22 cellular contexts compared by ENCODE assay signal in the genomic region with DNA sequence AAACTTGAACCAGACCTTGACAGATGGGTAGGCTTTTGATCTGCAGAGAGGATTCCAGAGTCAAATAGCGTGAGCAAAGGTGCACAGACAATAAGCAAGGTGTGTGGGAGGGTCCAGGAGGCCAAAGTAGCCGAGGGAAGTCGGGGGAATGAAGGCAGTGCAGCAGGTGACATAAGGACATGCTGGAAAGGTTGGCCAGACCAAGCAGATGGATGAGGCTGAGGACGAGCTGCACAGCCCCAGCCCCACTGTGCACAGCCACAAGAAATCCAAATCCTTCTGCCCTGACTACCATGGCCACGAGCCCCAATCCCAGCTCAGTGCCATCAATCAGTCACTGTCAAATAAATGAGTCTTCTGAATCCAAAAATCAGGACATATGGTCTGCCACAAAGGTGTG.
"Had no signal": no experiment of that assay in that cellular context is flagged by ENCODE, and none has a peak within 500 bp of the region (broad histone marks: within the 10 kb centered on the region; RNA-seq: fewer than 3 reads in every experiment).

No MANE protein-coding gene starts in this region.

- H3K36me3 Mint-ChIP-seq: activated naive CD4-positive, alpha-beta T cell treated with anti-CD3 and anti-CD28 coated beads, Interleukin-2, amount 50 U/mL, for 24 hours; natural killer cell treated with Interleukin-12 subunit alpha and Interleukin-12 subunit beta and Interleukin-15 and Interleukin-18, amount 100 ng/mL, for 72 hours had no signal

- H3K27ac ChIP-seq: adrenal gland, colonic mucosa, esophagus muscularis mucosa, suprapubic skin, upper lobe of left lung had no signal

- H3K4me1 ChIP-seq: colonic mucosa had no signal

- H3K4me3 ChIP-seq: adrenal gland, colonic mucosa, esophagus muscularis mucosa, smooth muscle cell, suprapubic skin, upper lobe of left lung had no signal

- DNase-seq: activated B cell treated with CpG ODN at 0.5 μM for 24 hours; activated CD4-positive, alpha-beta T cell treated with anti-CD3 and anti-CD28 coated beads for 48 hours; activated CD8-positive, alpha-beta memory T cell treated with anti-CD3 and anti-CD28 coated beads, Interleukin-2, amount 50 U/mL, for 4 hours; activated CD8-positive, alpha-beta T cell treated with anti-CD3 and anti-CD28 coated beads for 36 hours; activated effector memory CD4-positive, alpha-beta T cell treated with anti-CD3 and anti-CD28 coated beads, Interleukin-2, amount 50 U/mL, for 16 hours; activated T-cell treated with anti-CD3 and anti-CD28 coated beads, Interleukin-2, amount 50 U/mL, for 48 hours; adrenal gland; colonic mucosa; hippocampal formation; mesendoderm; occipital lobe; right cardiac atrium; stimulated activated CD4-positive, alpha-beta T cell treated with anti-CD3 and anti-CD28 coated beads, Interleukin-4, amount 100 ng/mL, for 4 hours; stimulated activated CD8-positive, alpha-beta memory T cell treated with anti-CD3 and anti-CD28 coated beads, Interleukin-4, amount 100 ng/mL, for 48 hours; stimulated activated naive CD4-positive, alpha-beta T cell treated with Interleukin-2 at 50 U/mL for 16 hours; upper lobe of left lung had no signal

- H3K36me3 ChIP-seq: adrenal gland, colonic mucosa, esophagus muscularis mucosa, suprapubic skin, upper lobe of left lung had no signal

- H3K4me2 ChIP-seq: smooth muscle cell had no signal

- H3K27me3 Mint-ChIP-seq: activated naive CD4-positive, alpha-beta T cell treated with anti-CD3 and anti-CD28 coated beads, Interleukin-2, amount 50 U/mL, for 24 hours had no signal

- H3K9me3 ChIP-seq: adrenal gland, colonic mucosa, esophagus muscularis mucosa, suprapubic skin, upper lobe of left lung had no signal

- H3K27me3 ChIP-seq: adrenal gland, colonic mucosa, esophagus muscularis mucosa, suprapubic skin, upper lobe of left lung had no signal

- H3K4me3 Mint-ChIP-seq: activated B cell treated with CpG ODN at 0.5 μM for 24 hours; activated CD8-positive, alpha-beta T cell treated with anti-CD3 and anti-CD28 coated beads for 36 hours; activated naive CD4-positive, alpha-beta T cell treated with anti-CD3 and anti-CD28 coated beads, Interleukin-2, amount 50 U/mL, for 24 hours; natural killer cell treated with Interleukin-12 subunit alpha and Interleukin-12 subunit beta and Interleukin-15 and Interleukin-18, amount 100 ng/mL, for 72 hours had no signal

- H3K4me1 Mint-ChIP-seq: activated B cell treated with CpG ODN at 0.5 μM for 24 hours had no signal

- H3K9me3 Mint-ChIP-seq: activated B cell treated with CpG ODN at 0.5 μM for 24 hours; activated CD8-positive, alpha-beta T cell treated with anti-CD3 and anti-CD28 coated beads for 36 hours; activated naive CD4-positive, alpha-beta T cell treated with anti-CD3 and anti-CD28 coated beads, Interleukin-2, amount 50 U/mL, for 24 hours; natural killer cell treated with Interleukin-12 subunit alpha and Interleukin-12 subunit beta and Interleukin-15 and Interleukin-18, amount 100 ng/mL, for 72 hours had no signal

- FAIRE-seq: TTC549 had no signal

- ATAC-seq: activated CD8-positive, alpha-beta T cell treated with anti-CD3 and anti-CD28 coated beads for 36 hours; natural killer cell treated with Interleukin-12 subunit alpha and Interleukin-12 subunit beta and Interleukin-15 and Interleukin-18, amount 100 ng/mL, for 72 hours; right cardiac atrium had no signal

- H3K27ac Mint-ChIP-seq: activated B cell treated with CpG ODN at 0.5 μM for 24 hours; activated CD8-positive, alpha-beta T cell treated with anti-CD3 and anti-CD28 coated beads for 36 hours; activated naive CD4-positive, alpha-beta T cell treated with anti-CD3 and anti-CD28 coated beads, Interleukin-2, amount 50 U/mL, for 24 hours; natural killer cell treated with Interleukin-12 subunit alpha and Interleukin-12 subunit beta and Interleukin-15 and Interleukin-18, amount 100 ng/mL, for 72 hours had no signal
